ENCODE assay signal across 31 cellular contexts in genomic region chr1:7589080-7589735, GRCh38.
"Had no signal": no experiment of that assay in that cellular context is flagged by ENCODE, and none has a peak within 500 bp of the region (broad histone marks: within the 10 kb centered on the region; RNA-seq: fewer than 3 reads in every experiment).

No MANE protein-coding gene starts in this region.

- H3K4me1 Mint-ChIP-seq: activated CD4-positive, alpha-beta T cell treated with anti-CD3 and anti-CD28 coated beads, Interleukin-2, amount 10 ng/mL, durations not matched to agents 24 days and 14 days; activated naive CD4-positive, alpha-beta T cell treated with anti-CD3 and anti-CD28 coated beads, Interleukin-2, amount 50 U/mL, for 24 hours; memory B cell; nephron had no signal

- DNase-seq: activated CD4-positive, alpha-beta memory T cell treated with anti-CD3 and anti-CD28 coated beads for 36 hours; activated CD4-positive, alpha-beta T cell treated with anti-CD3 and anti-CD28 coated beads, Interleukin-2, amount 10 ng/mL, durations not matched to agents 24 days and 14 days; activated CD8-positive, alpha-beta memory T cell treated with anti-CD3 and anti-CD28 coated beads, Interleukin-2, amount 50 U/mL, for 48 hours; activated T-cell treated with anti-CD3 and anti-CD28 coated beads, Interleukin-2, amount 50 U/mL, for 24 hours; anterior cingulate cortex; body of pancreas; cerebellar nuclear complex; effector memory CD4-positive, alpha-beta T cell; islet precursor cell; left cardiac atrium; psoas muscle; SK-N-SH; stimulated activated CD4-positive, alpha-beta T cell treated with anti-CD3 and anti-CD28 coated beads, Interleukin-2, amount 100 ng/mL, for 48 hours; stimulated activated naive CD4-positive, alpha-beta T cell treated with Interleukin-2 at 50 U/mL for 16 hours; SW 1271; T-helper 9 cell; testis; transverse colon had no signal

- H3K27ac Mint-ChIP-seq: activated CD4-positive, alpha-beta memory T cell treated with anti-CD3 and anti-CD28 coated beads for 36 hours; activated CD4-positive, alpha-beta T cell treated with anti-CD3 and anti-CD28 coated beads, Interleukin-2, amount 10 ng/mL, durations not matched to agents 24 days and 14 days; activated naive CD4-positive, alpha-beta T cell treated with anti-CD3 and anti-CD28 coated beads, Interleukin-2, amount 50 U/mL, for 24 hours; activated T-cell treated with anti-CD3 and anti-CD28 coated beads, Interleukin-2, amount 50 U/mL, for 24 hours; memory B cell; nephron; T-helper 1 cell treated with Interleukin-12 subunit alpha and Interleukin-12 subunit beta and Interleukin-4 antibody, amounts not matched to agents 30 μg/mL and 1 μg/mL, for 36 hours had no signal

- H3K36me3 Mint-ChIP-seq: activated CD4-positive, alpha-beta memory T cell treated with anti-CD3 and anti-CD28 coated beads for 36 hours; activated naive CD4-positive, alpha-beta T cell treated with anti-CD3 and anti-CD28 coated beads, Interleukin-2, amount 50 U/mL, for 24 hours; memory B cell had no signal

- H3K27me3 Mint-ChIP-seq: activated CD4-positive, alpha-beta T cell treated with anti-CD3 and anti-CD28 coated beads, Interleukin-2, amount 10 ng/mL, durations not matched to agents 24 days and 14 days; activated naive CD4-positive, alpha-beta T cell treated with anti-CD3 and anti-CD28 coated beads, Interleukin-2, amount 50 U/mL, for 24 hours had no signal

- FAIRE-seq: pancreas, TTC549, urothelium cell line had no signal

- H3K27me3 ChIP-seq: body of pancreas, dorsolateral prefrontal cortex, gastrocnemius medialis, hepatocyte, neutrophil, pancreas, testis, transverse colon had no signal

- H3K9ac ChIP-seq: SK-N-SH had no signal

- H3K36me3 ChIP-seq: gastrocnemius medialis, neutrophil, pancreas, transverse colon had no signal

- H3K27ac ChIP-seq: body of pancreas, coronary artery, dorsolateral prefrontal cortex, gastrocnemius medialis, hepatocyte, neutrophil, pancreas, psoas muscle, testis, transverse colon, VCaP had no signal

- H3K9me3 Mint-ChIP-seq: activated CD4-positive, alpha-beta memory T cell treated with anti-CD3 and anti-CD28 coated beads for 36 hours; activated CD4-positive, alpha-beta T cell treated with anti-CD3 and anti-CD28 coated beads, Interleukin-2, amount 10 ng/mL, durations not matched to agents 24 days and 14 days; activated naive CD4-positive, alpha-beta T cell treated with anti-CD3 and anti-CD28 coated beads, Interleukin-2, amount 50 U/mL, for 24 hours; activated T-cell treated with anti-CD3 and anti-CD28 coated beads, Interleukin-2, amount 50 U/mL, for 24 hours; memory B cell; nephron; T-helper 1 cell treated with Interleukin-12 subunit alpha and Interleukin-12 subunit beta and Interleukin-4 antibody, amounts not matched to agents 30 μg/mL and 1 μg/mL, for 36 hours had no signal

- H3K4me3 ChIP-seq: body of pancreas, coronary artery, dorsolateral prefrontal cortex, gastrocnemius medialis, hepatocyte, pancreas, psoas muscle, testis, transverse colon had no signal

- ATAC-seq: body of pancreas, gastrocnemius medialis, pancreas, psoas muscle had no signal

- H3K4me3 Mint-ChIP-seq: activated CD4-positive, alpha-beta memory T cell treated with anti-CD3 and anti-CD28 coated beads for 36 hours; activated CD4-positive, alpha-beta T cell treated with anti-CD3 and anti-CD28 coated beads, Interleukin-2, amount 10 ng/mL, durations not matched to agents 24 days and 14 days; activated naive CD4-positive, alpha-beta T cell treated with anti-CD3 and anti-CD28 coated beads, Interleukin-2, amount 50 U/mL, for 24 hours; activated T-cell treated with anti-CD3 and anti-CD28 coated beads, Interleukin-2, amount 50 U/mL, for 24 hours; memory B cell; nephron; T-helper 1 cell treated with Interleukin-12 subunit alpha and Interleukin-12 subunit beta and Interleukin-4 antibody, amounts not matched to agents 30 μg/mL and 1 μg/mL, for 36 hours had no signal

- H3K4me1 ChIP-seq: gastrocnemius medialis, psoas muscle, transverse colon had no signal

- H3K9me3 ChIP-seq: body of pancreas, gastrocnemius medialis, neutrophil, pancreas, psoas muscle, SK-N-SH, testis, transverse colon had no signal
